1 cellular context compared by ENCODE assay signal in the genomic region with DNA sequence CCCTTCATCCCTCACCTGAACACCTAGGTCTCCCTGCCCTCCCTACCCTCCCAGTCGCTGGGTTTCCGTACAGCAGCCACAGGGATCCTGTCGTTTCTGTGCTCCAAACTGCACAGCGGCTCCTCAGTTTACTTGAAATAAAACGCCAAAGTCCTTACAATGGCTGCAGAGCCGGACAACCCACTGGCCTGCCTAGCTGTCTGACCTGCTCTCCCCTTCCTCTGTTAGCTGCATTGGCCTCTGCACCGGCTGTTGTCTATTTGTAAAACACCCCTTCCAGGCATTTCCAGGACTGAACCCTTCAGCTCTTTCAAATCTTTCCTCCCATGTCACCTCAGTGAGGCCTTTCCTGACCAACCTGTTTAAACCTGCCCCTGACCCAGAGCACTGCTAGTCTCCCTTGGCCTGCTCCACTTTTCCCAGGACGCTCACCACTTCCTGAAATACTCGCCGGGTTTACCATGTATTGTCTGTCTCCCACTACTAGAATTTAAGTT.
TF ChIP-seq lines count a peak whose summit lies in the region.

No MANE protein-coding gene starts in this region.

TF ChIP-seq in H1, 55 proteins besides CTCF, POLR2A, EP300 and RAD21:
- TF ChIP-seq SUZ12 (IDR thresholded peaks at IDR 0.05; ENCODE audit: low read length) (no peak), EZH2 (IDR thresholded peaks at IDR 0.05; ENCODE audit: low read depth, low read length, severe bottlenecking) (no peak), JUND (IDR thresholded peaks at IDR 0.05; ENCODE audit: low read length) (no peak), KDM4A (IDR thresholded peaks at IDR 0.05; ENCODE audit: low read depth, low read length, severe bottlenecking) (no peak)
